18 cellular contexts compared by ENCODE assay signal in the genomic region with DNA sequence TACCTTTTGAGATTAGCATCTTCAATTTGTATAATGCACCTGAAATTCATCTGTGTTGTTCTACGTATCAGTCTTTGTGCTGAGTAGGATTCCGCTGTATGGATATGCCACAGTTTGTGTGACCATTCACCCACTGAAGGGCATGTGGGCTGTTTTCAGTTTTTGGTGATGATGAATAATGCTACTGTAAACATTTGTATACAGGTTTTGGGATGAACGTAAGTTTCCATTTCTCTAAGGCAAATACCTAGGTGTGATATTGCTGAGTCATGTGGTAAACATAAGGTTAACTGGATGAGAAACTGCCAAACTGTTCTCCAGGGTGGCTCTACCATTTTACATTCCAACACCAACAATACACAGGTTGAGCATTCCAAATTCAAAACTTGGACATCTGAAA. TPM values are rescaled to one million over a fixed set of nuclear protein-coding genes. Genes with fewer than 3 reads are reported as not detected.
DNase-seq lines count a peak whose midpoint lies in the region; ATAC-seq, FAIRE-seq and TF ChIP-seq lines count a peak whose summit lies in the region.
"Had no signal": no experiment of that assay in that cellular context is flagged by ENCODE, and none has a peak within 500 bp of the region (broad histone marks: within the 10 kb centered on the region; RNA-seq: fewer than 3 reads in every experiment).

No MANE protein-coding gene starts in this region.

- no peaks in the 10 kb centered on the region for H3K27me3 ChIP-seq in PC-3 (ENCODE audit: low read length)
- H3K27me3 ChIP-seq in dorsolateral prefrontal cortex: no peaks in the 10 kb centered on the region
- H3K27me3 ChIP-seq: MG63 had no signal

- H3K4me2 ChIP-seq in PC-3 (ENCODE audit: low read length): peak overlapping the region; percentile 32
- H3K4me2 ChIP-seq: SK-N-SH had no signal

- no peaks in the 10 kb centered on the region for H3K27me3 Mint-ChIP-seq in activated T-cell treated with anti-CD3 and anti-CD28 coated beads, Interleukin-2, amount 50 U/mL, for 72 hours (ENCODE audit: low read depth)
- no peaks in the 10 kb centered on the region for H3K27me3 Mint-ChIP-seq in nephron progenitor cell (ENCODE audit: low read depth, poor library complexity)

- no peaks in the 10 kb centered on the region for H3F3A ChIP-seq in PC-3 (ENCODE audit: low read length, unreplicated experiment)

- H3K9me3 ChIP-seq in PC-3 (ENCODE audit: low read length): no peaks in the 10 kb centered on the region
- H3K9me3 ChIP-seq: MG63, SK-N-SH had no signal

- H3K9ac ChIP-seq in PC-3 (ENCODE audit: low read length): no peak overlapping the region
- H3K9ac ChIP-seq: GM23248, SK-N-SH had no signal

- H3K4me1 ChIP-seq in PC-3 (ENCODE audit: insufficient read depth, low read length): peaks cover 13% of the 10 kb centered on the region

- CTCF ChIA-PET in PC-3 (lab: Charles Lee): interaction anchor here (0.6 kb wide), 1 partner anchor 90 kb away, joined by 3 read pairs; no protein-coding TSS in a partner anchor

- no peak overlapping the region for H3K27ac Mint-ChIP-seq in activated T-cell treated with anti-CD3 and anti-CD28 coated beads, Interleukin-2, amount 50 U/mL, for 72 hours
- peak overlapping the region; percentile 6 for H3K27ac Mint-ChIP-seq in nephron progenitor cell

- BruUV-seq in PC-3 (replicated peaks; lab: Mats Ljungman, UMichigan): no TSS peak

- TF ChIP-seq CTCF in PC-3 (conservative IDR thresholded peaks at IDR 0.05; ENCODE audit: low read depth, low read length): no peak
- TF ChIP-seq CTCF in nephron progenitor cell (IDR thresholded peaks at IDR 0.05): no peak
- TF ChIP-seq CTCF in dorsolateral prefrontal cortex (IDR thresholded peaks at IDR 0.05 in 54 of 56, conservative IDR thresholded peaks at IDR 0.05 in 2 of 56; ENCODE audit: low read depth in 1 of 56, partially characterized antibody in 56 of 56): no peak

- H3K79me2 ChIP-seq in PC-3 (ENCODE audit: low read length): no peaks in the 10 kb centered on the region

- peak in 1 of 2 donors; percentile 3 for DNase-seq in activated T-cell treated with anti-CD3 and anti-CD28 coated beads, Interleukin-2, amount 50 U/mL, for 72 hours
- DNase-seq in activated T-cell treated with anti-CD3 and anti-CD28 coated beads for 4 hours (no peak), GM12891 (ENCODE audit: insufficient read length, low spot score) (no peak), PC-3 (peak; percentile 89), nephron progenitor cell (no peak), dorsolateral prefrontal cortex (no peak), kidney glomerular epithelial cell (lab: John Stamatoyannopoulos, UW) (no peak)
- DNase-seq: ACHN, AML-193, COR-L47, GM23248, MG63, NCI-H1092 treated with DMSO at 0.1 percent for 48 hours, NCI-H1694, NCI-H510A treated with DMSO at 0.1 percent for 48 hours, SHP77, SK-N-SH had no signal

- H2AFZ ChIP-seq in PC-3 (ENCODE audit: low read length): no peak overlapping the region
- H2AFZ ChIP-seq: GM23248 had no signal

- peaks cover 6% of the 10 kb centered on the region for H3K4me1 Mint-ChIP-seq in activated T-cell treated with anti-CD3 and anti-CD28 coated beads, Interleukin-2, amount 50 U/mL, for 72 hours (ENCODE audit: low read depth)
- H3K4me1 Mint-ChIP-seq in nephron progenitor cell: no peaks in the 10 kb centered on the region

- H3K36me3 ChIP-seq in PC-3 (ENCODE audit: low read depth, low read length): no peaks in the 10 kb centered on the region

- peak; percentile 50 for FAIRE-seq in GM12891 (lab: Jason Lieb, UNC)

- peak; percentile 51 to 69 for ATAC-seq in activated T-cell treated with anti-CD3 and anti-CD28 coated beads, Interleukin-2, amount 50 U/mL, for 72 hours (replicated peaks in 1 of 2)
- peak; percentile 94 for ATAC-seq in PC-3
- no peak for ATAC-seq in HG03108 (IDR thresholded peaks at IDR 0.05; ENCODE audit: unreplicated experiment)

- no peak overlapping the region for H3K4me3 Mint-ChIP-seq in activated T-cell treated with anti-CD3 and anti-CD28 coated beads, Interleukin-2, amount 50 U/mL, for 72 hours
- H3K4me3 Mint-ChIP-seq in nephron progenitor cell: no peak overlapping the region

- TF ChIP-seq POLR2A in GM12891 (IDR thresholded peaks at IDR 0.05; ENCODE audit: low read depth, low read length): no peak

- no peaks in the 10 kb centered on the region for H4K20me1 ChIP-seq in PC-3 (ENCODE audit: low read length)

- no peaks in the 10 kb centered on the region for H3K36me3 Mint-ChIP-seq in activated T-cell treated with anti-CD3 and anti-CD28 coated beads, Interleukin-2, amount 50 U/mL, for 72 hours (ENCODE audit: insufficient read depth in 2 of 2)
- H3K36me3 Mint-ChIP-seq in nephron progenitor cell (ENCODE audit: low read depth): peaks cover 55% of the 10 kb centered on the region

- H3K9me2 ChIP-seq in PC-3 (replicated peaks; ENCODE audit: low read length): no peaks in the 10 kb centered on the region
- H3K9me2 ChIP-seq: SK-N-SH had no signal

- POLR2A ChIA-PET in PC-3 (lab: Charles Lee; ENCODE audit: unreplicated experiment): no interaction called here

- no peaks in the 10 kb centered on the region for H3K9me3 Mint-ChIP-seq in activated T-cell treated with anti-CD3 and anti-CD28 coated beads, Interleukin-2, amount 50 U/mL, for 72 hours
- no peaks in the 10 kb centered on the region for H3K9me3 Mint-ChIP-seq in nephron progenitor cell

- H3K27ac ChIP-seq in PC-3 (ENCODE audit: low read length): peak overlapping the region; percentile 53
- H3K27ac ChIP-seq in dorsolateral prefrontal cortex: no peak overlapping the region
- H3K27ac ChIP-seq: GM23248 had no signal

- no peak overlapping the region for H3K4me3 ChIP-seq in PC-3 (ENCODE audit: low read length)
- H3K4me3 ChIP-seq in dorsolateral prefrontal cortex: no peak overlapping the region
- H3K4me3 ChIP-seq: GM23248, MG63 had no signal

- intact Hi-C loops in PC-3 (cut with micrococcal nuclease): loop anchor here (1.0 to 5.0 kb wide), 4 partner anchors 43 to 99 kb away; no protein-coding TSS in a partner anchor
- intact Hi-C loops in dorsolateral prefrontal cortex (cut with DNase I): no loop called here

TF ChIP-seq in GM12891, 5 proteins besides CTCF, POLR2A, EP300 and RAD21:
- no peak for TF ChIP-seq SPI1 (IDR thresholded peaks at IDR 0.05; ENCODE audit: low read depth, low read length)
- no peak for TF ChIP-seq TAF1 (IDR thresholded peaks at IDR 0.05; ENCODE audit: low read depth, low read length)
- TF ChIP-seq POU2F2 (IDR thresholded peaks at IDR 0.05; ENCODE audit: low read depth, low read length): no peak

RNA-seq across cellular contexts. Expression of a gene that starts 35.1 kb away (rescaled TPM):
- 1 to 10 TPM in 1 of 2 donors, under 1 TPM in 1; 0.65 to 2.1 TPM for total RNA-seq in activated T-cell treated with anti-CD3 and anti-CD28 coated beads, Interleukin-2, amount 50 U/mL, for 72 hours
- polyA plus RNA-seq in GM12891 (2012; ENCODE audit: low read depth, missing spikeins): 2.6 TPM
- total RNA-seq in PC-3 (2014; rRNA removed): 5.4 and 5.6 TPM in 2 replicates
- 10 to 100 TPM in 115 of 120 experiments, 1 to 10 TPM in 5; 8.5 to 29.7 (median 17.0) TPM for total RNA-seq in dorsolateral prefrontal cortex
